In genomic region chr10:133515471-133515870, GRCh38 we compare ENCODE assay signal across 2 cellular contexts.
TF ChIP-seq lines count a peak whose summit lies in the region.

No MANE protein-coding gene starts in this region.

TF ChIP-seq in HepG2, 621 proteins besides CTCF, POLR2A, EP300 and RAD21:
- TF ChIP-seq ZNF770 (CRISPR knock-in tag; IDR thresholded peaks at IDR 0.05) (peak; percentile 30; the same call in 1 of the 2 replicates), ZNF367 (CRISPR knock-in tag; IDR thresholded peaks at IDR 0.05; ENCODE audit: borderline replicate concordance) (no peak)

TF ChIP-seq in liver, 16 proteins besides CTCF, POLR2A, EP300 and RAD21:
- TF ChIP-seq HNF4A (conservative IDR thresholded peaks at IDR 0.05) (peak; percentile 58 to 61), REST (IDR thresholded peaks at IDR 0.05) (no peak), SP1 (IDR thresholded peaks at IDR 0.05) (peak; percentile 6), EGR1 (IDR thresholded peaks at IDR 0.05; ENCODE audit: low read depth in 2 of 2) (no peak), NR2F2 (IDR thresholded peaks at IDR 0.05) (no peak)
